ENCODE assay signal across 29 cellular contexts in genomic region chr10:50874723-50875122, GRCh38. TPM values are rescaled to one million over a fixed set of nuclear protein-coding genes. Genes with fewer than 3 reads are reported as not detected.
DNase-seq lines count a peak whose midpoint lies in the region; ATAC-seq, FAIRE-seq and TF ChIP-seq lines count a peak whose summit lies in the region.
"Had no signal": no experiment of that assay in that cellular context is flagged by ENCODE, and none has a peak within 500 bp of the region (broad histone marks: within the 10 kb centered on the region; RNA-seq: fewer than 3 reads in every experiment).

No MANE protein-coding gene starts in this region.

- no peaks in the 10 kb centered on the region for H3K36me3 Mint-ChIP-seq in T-helper 2 cell treated with Interferon-gamma antibody and Interleukin-4, amounts not matched to agents 5 μg/mL and 100 μg/mL, for 36 hours (ENCODE audit: low read depth)
- H3K36me3 Mint-ChIP-seq: activated naive CD4-positive, alpha-beta T cell treated with anti-CD3 and anti-CD28 coated beads, Interleukin-2, amount 10 ng/mL, durations not matched to agents 7 days and 5 days; natural killer cell treated with Interleukin-12 subunit alpha and Interleukin-12 subunit beta and Interleukin-15 and Interleukin-18, amount 100 ng/mL, for 72 hours; T-cell; type B pancreatic cell had no signal

- no peaks in the 10 kb centered on the region for H3K9me3 Mint-ChIP-seq in T-helper 2 cell treated with Interferon-gamma antibody and Interleukin-4, amounts not matched to agents 5 μg/mL and 100 μg/mL, for 36 hours
- H3K9me3 Mint-ChIP-seq: activated naive CD4-positive, alpha-beta T cell treated with anti-CD3 and anti-CD28 coated beads, Interleukin-2, amount 10 ng/mL, durations not matched to agents 7 days and 5 days; activated T-cell treated with anti-CD3 and anti-CD28 coated beads, Interleukin-2, amount 50 U/mL, for 72 hours; H9; natural killer cell treated with Interleukin-12 subunit alpha and Interleukin-12 subunit beta and Interleukin-15 and Interleukin-18, amount 100 ng/mL, for 72 hours; T-cell; type B pancreatic cell had no signal

- no peak for DNase-seq in right lobe of liver
- DNase-seq in HepG2 (ENCODE audit: low spot score) = no peak
- peak; percentile 9 for DNase-seq in NCI-H2196 treated with DMSO at 0.1 percent for 48 hours (lab: John Stamatoyannopoulos, UW; ENCODE audit: unreplicated experiment)
- peak; percentile 26 for DNase-seq in epithelial cell of prostate (ENCODE audit: low read depth, low spot score)
- no peak for DNase-seq in T-helper 2 cell treated with Interferon-gamma antibody and Interleukin-4, amounts not matched to agents 5 μg/mL and 100 μg/mL, for 36 hours (ENCODE audit: low spot score)
- DNase-seq in central memory CD4-positive, alpha-beta T cell = no peak
- DNase-seq in stimulated activated CD4-positive, alpha-beta T cell treated with anti-CD3 and anti-CD28 coated beads, Interleukin-4, amount 100 ng/mL, for 4 hours = no peak
- DNase-seq: activated naive CD4-positive, alpha-beta T cell treated with anti-CD3 and anti-CD28 coated beads, Interleukin-2, amount 10 ng/mL, durations not matched to agents 7 days and 5 days; activated T-cell treated with anti-CD3 and anti-CD28 coated beads, Interleukin-2, amount 50 U/mL, for 72 hours; amygdala; BE2C; dorsolateral prefrontal cortex; H9; heart left ventricle; left lung; NCI-H1694 treated with DMSO at 0.1 percent for 48 hours; ovary; T-cell had no signal

- H3K27ac Mint-ChIP-seq in T-helper 2 cell treated with Interferon-gamma antibody and Interleukin-4, amounts not matched to agents 5 μg/mL and 100 μg/mL, for 36 hours = no peak overlapping the region
- H3K27ac Mint-ChIP-seq: activated naive CD4-positive, alpha-beta T cell treated with anti-CD3 and anti-CD28 coated beads, Interleukin-2, amount 10 ng/mL, durations not matched to agents 7 days and 5 days; activated T-cell treated with anti-CD3 and anti-CD28 coated beads, Interleukin-2, amount 50 U/mL, for 72 hours; H9; natural killer cell treated with Interleukin-12 subunit alpha and Interleukin-12 subunit beta and Interleukin-15 and Interleukin-18, amount 100 ng/mL, for 72 hours; T-cell had no signal

- no peaks in the 10 kb centered on the region for H3K9me3 ChIP-seq in right lobe of liver
- no peaks in the 10 kb centered on the region for H3K9me3 ChIP-seq in HepG2 (ENCODE audit: low read length)
- H3K9me3 ChIP-seq: BE2C, heart left ventricle, left lung, ovary, right atrium auricular region, SJCRH30 had no signal

- H3K4me1 ChIP-seq in right lobe of liver (peaks cover 0 to 63% (median 12%) of the 10 kb centered on the region in 4 donors), HepG2 (ENCODE audit: insufficient read depth, low read length) (peaks cover 46% of the 10 kb centered on the region)
- H3K4me1 ChIP-seq: BE2C, heart left ventricle, left lung, right atrium auricular region, SJCRH30 had no signal

- no peak for FAIRE-seq in HepG2 (lab: Jason Lieb, UNC)
- FAIRE-seq: K562, TTC549 had no signal

- TF ChIP-seq EP300 in HepG2 (IDR thresholded peaks at IDR 0.05; ENCODE audit: low read depth in 2 of 2, low read length in 2 of 2) (no peak), HepG2 (CRISPR knock-in tag; IDR thresholded peaks at IDR 0.05; ENCODE audit: borderline replicate concordance) (no peak)

- H3K4me2 ChIP-seq in HepG2 (ENCODE audit: low read depth, low read length) = no peak overlapping the region

- TF ChIP-seq POLR2A in right lobe of liver (IDR thresholded peaks at IDR 0.05) = no peak
- no peak for TF ChIP-seq POLR2A in HepG2 (IDR thresholded peaks at IDR 0.05; ENCODE audit: insufficient read depth in 1 of 2, low read depth in 2 of 2, low read length in 2 of 2)

- WGBS in right lobe of liver (ENCODE audit: insufficient coverage, low coverage, low lambda C conversion rate, missing lambda C conversion rate) = 39% methylated on average over 5 of the region's 5 CpGs
- WGBS in HepG2 (ENCODE audit: low lambda C conversion rate) = 97% methylated on average over 5 of the region's 5 CpGs

- TF ChIP-seq CTCF in right lobe of liver (IDR thresholded peaks at IDR 0.05) (no peak), HepG2 (CRISPR knock-in tag; IDR thresholded peaks at IDR 0.05) (no peak)

- no peak overlapping the region for H3K9ac ChIP-seq in HepG2 (ENCODE audit: insufficient read depth, low read depth, low read length)

- in situ Hi-C loops in HepG2 (cut with HindIII; ENCODE audit: extremely low pct_ligation_motif_present, low pct_unique_long_range_greater_than_20kb) = no loop called here

- no peaks in the 10 kb centered on the region for H3K4me1 Mint-ChIP-seq in T-helper 2 cell treated with Interferon-gamma antibody and Interleukin-4, amounts not matched to agents 5 μg/mL and 100 μg/mL, for 36 hours (ENCODE audit: low read depth)
- H3K4me1 Mint-ChIP-seq: activated naive CD4-positive, alpha-beta T cell treated with anti-CD3 and anti-CD28 coated beads, Interleukin-2, amount 10 ng/mL, durations not matched to agents 7 days and 5 days; T-cell had no signal

- H2AFZ ChIP-seq in HepG2 (ENCODE audit: low read length) = no peak overlapping the region

- H3K4me3 ChIP-seq in right lobe of liver = no peak overlapping the region
- no peak overlapping the region for H3K4me3 ChIP-seq in HepG2 (replicated peaks in 1 of 3; ENCODE audit: insufficient read depth in 1 of 3, low read depth in 2 of 3, low read length in 3 of 3)
- H3K4me3 ChIP-seq: cardiac muscle cell, dorsolateral prefrontal cortex, heart left ventricle, K562, left lung, ovary, right atrium auricular region, SJCRH30 had no signal

- no peak overlapping the region for H3K4me3 Mint-ChIP-seq in T-helper 2 cell treated with Interferon-gamma antibody and Interleukin-4, amounts not matched to agents 5 μg/mL and 100 μg/mL, for 36 hours
- H3K4me3 Mint-ChIP-seq: activated naive CD4-positive, alpha-beta T cell treated with anti-CD3 and anti-CD28 coated beads, Interleukin-2, amount 10 ng/mL, durations not matched to agents 7 days and 5 days; activated T-cell treated with anti-CD3 and anti-CD28 coated beads, Interleukin-2, amount 50 U/mL, for 72 hours; H9; natural killer cell treated with Interleukin-12 subunit alpha and Interleukin-12 subunit beta and Interleukin-15 and Interleukin-18, amount 100 ng/mL, for 72 hours; T-cell; type B pancreatic cell had no signal

- ATAC-seq in right lobe of liver (peak in 3 of 4 donors; percentile 18 to 86 (median 40)), HepG2 (no peak), HG03354 (IDR thresholded peaks at IDR 0.05; ENCODE audit: poor library complexity, severe bottlenecking, unreplicated experiment) (no peak)
- ATAC-seq: activated T-cell treated with anti-CD3 and anti-CD28 coated beads, Interleukin-2, amount 50 U/mL, for 72 hours; heart left ventricle; K562; left lung; natural killer cell treated with Interleukin-12 subunit alpha and Interleukin-12 subunit beta and Interleukin-15 and Interleukin-18, amount 100 ng/mL, for 72 hours; Panc1; T-cell had no signal

- intact Hi-C loops in right lobe of liver (cut with DNase I) (no loop called here), HepG2 (cut with micrococcal nuclease; ENCODE audit: unreplicated experiment) (no loop called here)

- H3K27me3 Mint-ChIP-seq in T-helper 2 cell treated with Interferon-gamma antibody and Interleukin-4, amounts not matched to agents 5 μg/mL and 100 μg/mL, for 36 hours (ENCODE audit: low read depth) = no peaks in the 10 kb centered on the region
- H3K27me3 Mint-ChIP-seq: activated naive CD4-positive, alpha-beta T cell treated with anti-CD3 and anti-CD28 coated beads, Interleukin-2, amount 10 ng/mL, durations not matched to agents 7 days and 5 days had no signal

- H3K36me3 ChIP-seq in right lobe of liver = peaks cover 0 to 3% (median 0%) of the 10 kb centered on the region in 4 donors
- peaks cover 7 to 32% of the 10 kb centered on the region in 2 experiments for H3K36me3 ChIP-seq in HepG2 (replicated peaks in 1 of 2; ENCODE audit: control insufficient read depth in 1 of 2, insufficient read depth in 2 of 2, low read length in 2 of 2)
- H3K36me3 ChIP-seq: BE2C, cardiac muscle cell, heart left ventricle, left lung, ovary, right atrium auricular region, SJCRH30 had no signal

- peaks cover 35% of the 10 kb centered on the region for H4K20me1 ChIP-seq in HepG2 (ENCODE audit: insufficient read depth, low read length)

- H3K79me2 ChIP-seq in HepG2 (ENCODE audit: insufficient read depth, low read length) = peaks cover 94% of the 10 kb centered on the region

- POLR2A ChIA-PET in HepG2 (lab: Yijun Ruan, JAX) = no interaction called here

- H3K27ac ChIP-seq in right lobe of liver = no peak overlapping the region
- H3K27ac ChIP-seq in HepG2 (ENCODE audit: extremely low read length, insufficient read depth, low read length) = no peak overlapping the region
- H3K27ac ChIP-seq in epithelial cell of prostate = no peak overlapping the region
- H3K27ac ChIP-seq: cardiac muscle cell, dorsolateral prefrontal cortex, heart left ventricle, left lung, ovary, right atrium auricular region, SJCRH30 had no signal

- H3K27me3 ChIP-seq in right lobe of liver = no peaks in the 10 kb centered on the region
- H3K27me3 ChIP-seq in HepG2 (ENCODE audit: control insufficient read depth in 1 of 2, insufficient read depth in 2 of 2, low read length in 2 of 2) = no peaks in the 10 kb centered on the region
- H3K27me3 ChIP-seq: BE2C, cardiac muscle cell, left lung, ovary, right atrium auricular region, SJCRH30 had no signal

- no peak for TF ChIP-seq RAD21 in HepG2 (CRISPR knock-in tag; IDR thresholded peaks at IDR 0.05)

- no TSS peak for BruUV-seq in HepG2 (replicated peaks; lab: Mats Ljungman, UMichigan)

- CTCF ChIA-PET in HepG2 (lab: Yijun Ruan, JAX; ENCODE audit: low intra/inter-chr PET ratio, low total read pairs) = no interaction called here

RNA-seq across cellular contexts. Expression of gene A1CF, which starts 10.7 kb away (rescaled TPM):
- total RNA-seq in right lobe of liver = 100 to 1,000 TPM; 101 to 261 (median 171) TPM
- 58.1 and 102 TPM in 2 replicates for total RNA-seq in HepG2 (2016; rRNA removed; fragmentation: Illumina TruSeq; extraction: Trizol)
- total RNA-seq in HepG2 (2016; cell fraction: cytosol; rRNA removed; fragmentation: Illumina TruSeq; extraction: Trizol; ENCODE audit: low read depth) = 11.3 and 11.5 TPM in 2 replicates
- total RNA-seq in HepG2 (2016; cell fraction: insoluble cytoplasmic fraction; rRNA removed; fragmentation: Illumina TruSeq; extraction: Trizol) = 57.5 and 103 TPM in 2 replicates
- 18.4 and 22.9 TPM in 2 replicates for total RNA-seq in HepG2 (2016; cell fraction: membrane; rRNA removed; fragmentation: Illumina TruSeq; extraction: Trizol)
- total RNA-seq in HepG2 (2016; cell fraction: nucleus; rRNA removed; fragmentation: Illumina TruSeq; extraction: Trizol) = 42.4 and 44.5 TPM in 2 replicates
- 43.2 and 56.1 TPM in 2 replicates for polyA plus RNA-seq in HepG2 (2011; rRNA removed)
- 40.9 and 43.6 TPM in 2 replicates for polyA plus RNA-seq in HepG2 (2011; cell fraction: cytosol; rRNA removed)
- 25.7 and 31.3 TPM in 2 replicates for polyA plus RNA-seq in HepG2 (2011; cell fraction: nucleus; rRNA removed)
- polyA plus RNA-seq in HepG2 (2012) = 35.0 and 53.6 TPM in 2 replicates
- 9.7 and 10.6 TPM in 2 replicates for polyA plus RNA-seq in HepG2 (2016; cell fraction: cytosol; fragmentation: Illumina TruSeq; extraction: Trizol; ENCODE audit: low read depth)
- polyA plus RNA-seq in HepG2 (2016; cell fraction: insoluble cytoplasmic fraction; fragmentation: Illumina TruSeq; extraction: Trizol; ENCODE audit: low read depth) = 77.8 and 79.0 TPM in 2 replicates
- polyA plus RNA-seq in HepG2 (2016; cell fraction: membrane; fragmentation: Illumina TruSeq; extraction: Trizol; ENCODE audit: low read depth) = 13.8 and 15.5 TPM in 2 replicates
- polyA plus RNA-seq in HepG2 (2016; cell fraction: nucleus; fragmentation: Illumina TruSeq; extraction: Trizol; ENCODE audit: insufficient read depth, low read depth) = 35.1 and 43.4 TPM in 2 replicates
- 84.3 TPM in 1 of 2 replicates, not detected in the other for polyA minus RNA-seq in HepG2 (2011; rRNA and poly(A)+ RNA removed; ENCODE audit: low replicate concordance)
- polyA minus RNA-seq in HepG2 (2011; cell fraction: cytosol; rRNA and poly(A)+ RNA removed) = 33.4 and 36.7 TPM in 2 replicates
- polyA minus RNA-seq in HepG2 (2011; cell fraction: nucleus; rRNA and poly(A)+ RNA removed) = 28.6 and 40.7 TPM in 2 replicates
- total RNA-seq: A673; activated CD8-positive, alpha-beta memory T cell treated with anti-CD3 and anti-CD28 coated beads for 36 hours; activated T-cell treated with anti-CD3 and anti-CD28 coated beads, Interleukin-2, amount 50 U/mL, for 72 hours; cardiac muscle cell; dorsolateral prefrontal cortex; H9; left lung; natural killer cell treated with Interleukin-12 subunit alpha and Interleukin-12 subunit beta and Interleukin-15 and Interleukin-18, amount 100 ng/mL, for 72 hours; right atrium auricular region; SJCRH30 had no signal
- polyA plus RNA-seq: K562, ovary had no signal

Comparison
In these comparisons a context has a peak if more than half of its experiments do, and no peak if none do; other contexts are left out.
1. ATAC-seq: peak in right lobe of liver (3 of 4); none in HepG2 (single experiment) and HG03354 (single experiment).
2. DNase-seq: peak in NCI-H2196 treated with DMSO at 0.1 percent for 48 hours (single experiment) and epithelial cell of prostate (single experiment); none in right lobe of liver (0 of 3), HepG2 (single experiment), T-helper 2 cell treated with Interferon-gamma antibody and Interleukin-4, amounts not matched to agents 5 μg/mL and 100 μg/mL, for 36 hours (single experiment), central memory CD4-positive, alpha-beta T cell (single experiment) and stimulated activated CD4-positive, alpha-beta T cell treated with anti-CD3 and anti-CD28 coated beads, Interleukin-4, amount 100 ng/mL, for 4 hours (0 of 2).